ENCODE assay signal across 23 cellular contexts in genomic region chr5:69484891-69485290, GRCh38. TPM values are rescaled to one million over a fixed set of nuclear protein-coding genes. Genes with fewer than 3 reads are reported as not detected.
DNase-seq lines count a peak whose midpoint lies in the region; ATAC-seq and TF ChIP-seq lines count a peak whose summit lies in the region.
"Had no signal": no experiment of that assay in that cellular context is flagged by ENCODE, and none has a peak within 500 bp of the region (broad histone marks: within the 10 kb centered on the region; RNA-seq: fewer than 3 reads in every experiment).

No MANE protein-coding gene starts in this region.

- H3K27ac ChIP-seq in stomach = no peak overlapping the region
- H3K27ac ChIP-seq: C4-2B, foreskin keratinocyte, left ventricle myocardium inferior, ovary, tibial nerve had no signal

- no peak overlapping the region for H3K4me3 ChIP-seq in stomach
- H3K4me3 ChIP-seq: left ventricle myocardium inferior, ovary, tibial nerve had no signal

- H3K36me3 ChIP-seq in stomach = no peaks in the 10 kb centered on the region
- H3K36me3 ChIP-seq: left ventricle myocardium inferior, ovary, tibial nerve had no signal

- H3K27me3 ChIP-seq in stomach = peaks cover 0 to 4% (median 0%) of the 10 kb centered on the region in 3 donors
- H3K27me3 ChIP-seq: ovary, tibial nerve had no signal

- TF ChIP-seq CTCF in stomach (IDR thresholded peaks at IDR 0.05) = no peak

- 75 to 88% (median 82%) methylated on average over 7 of the region's 7 CpGs for WGBS in stomach, 5 donors

- no peak for TF ChIP-seq EP300 in stomach (IDR thresholded peaks at IDR 0.05)

- peaks cover 0 to 17% (median 10%) of the 10 kb centered on the region in 4 donors for H3K4me1 ChIP-seq in stomach
- H3K4me1 ChIP-seq: foreskin keratinocyte, left ventricle myocardium inferior, tibial nerve had no signal

- TF ChIP-seq POLR2A in stomach (IDR thresholded peaks at IDR 0.05) = no peak

- DNase-seq in GM04504 (ENCODE audit: low read depth) (peak; percentile 24), NOMO-1 (lab: John Stamatoyannopoulos, UW; ENCODE audit: unreplicated experiment in 2 of 2) (peak; percentile 79 to 91), dermis blood vessel endothelial cell (peak; percentile 58), pulmonary artery endothelial cell (ENCODE audit: low read depth, low spot score) (peak; percentile 45), stomach (no peak), NCI-H82 (lab: John Stamatoyannopoulos, UW) (no peak)
- DNase-seq: activated CD4-positive, alpha-beta T cell treated with anti-CD3 and anti-CD28 coated beads, Interleukin-2, amount 50 U/mL, for 1 hour; activated naive CD4-positive, alpha-beta T cell treated with anti-CD3 and anti-CD28 coated beads, Interleukin-2, amount 10 ng/mL, durations not matched to agents 7 days and 5 days; activated T-cell treated with anti-CD3 and anti-CD28 coated beads, Interleukin-2, amount 50 U/mL, for 1 hour; effector memory CD4-positive, alpha-beta T cell; KBM-7; left ventricle myocardium inferior; NCI-H1417 treated with DMSO at 0.1 percent for 48 hours; NCI-H2171 treated with DMSO at 0.1 percent for 48 hours; OCI-M1; ovary; small intestine had no signal

- ATAC-seq in HG03439 (IDR thresholded peaks at IDR 0.05; ENCODE audit: unreplicated experiment) (no peak), HG03354 (IDR thresholded peaks at IDR 0.05; ENCODE audit: poor library complexity, severe bottlenecking, unreplicated experiment) (no peak)
- ATAC-seq: foreskin keratinocyte, SK-N-SH treated with all-trans-retinoic acid at 6 μM for 48 hours had no signal

- no peaks in the 10 kb centered on the region for H3K9me3 ChIP-seq in stomach
- H3K9me3 ChIP-seq: left ventricle myocardium inferior, ovary, tibial nerve had no signal

- intact Hi-C loops in stomach (cut with DNase I; ENCODE audit: low total_unique reads) = no loop called here

RNA-seq across cellular contexts. Expression of gene OCLN, which starts 7.7 kb away (rescaled TPM):
- total RNA-seq in dermis blood vessel endothelial cell (4.4 and 5.7 TPM in 2 replicates), pulmonary artery endothelial cell (14.0 and 36.5 TPM in 2 replicates), stomach (10 to 100 TPM; 17.5 to 81.9 (median 52.3) TPM)
- 10 to 100 TPM in 1 of 3 donors, 1 to 10 TPM in 2; 4.4 to 12.5 (median 7.3) TPM for polyA plus RNA-seq in stomach

Comparison
In these comparisons a context has a peak if more than half of its experiments do, and no peak if none do; other contexts are left out.
1. DNase-seq: peak in GM04504 (single experiment), NOMO-1 (2 of 2), dermis blood vessel endothelial cell (single experiment) and pulmonary artery endothelial cell (single experiment); none in stomach (single experiment) and NCI-H82 (single experiment).